In the genomic region with DNA sequence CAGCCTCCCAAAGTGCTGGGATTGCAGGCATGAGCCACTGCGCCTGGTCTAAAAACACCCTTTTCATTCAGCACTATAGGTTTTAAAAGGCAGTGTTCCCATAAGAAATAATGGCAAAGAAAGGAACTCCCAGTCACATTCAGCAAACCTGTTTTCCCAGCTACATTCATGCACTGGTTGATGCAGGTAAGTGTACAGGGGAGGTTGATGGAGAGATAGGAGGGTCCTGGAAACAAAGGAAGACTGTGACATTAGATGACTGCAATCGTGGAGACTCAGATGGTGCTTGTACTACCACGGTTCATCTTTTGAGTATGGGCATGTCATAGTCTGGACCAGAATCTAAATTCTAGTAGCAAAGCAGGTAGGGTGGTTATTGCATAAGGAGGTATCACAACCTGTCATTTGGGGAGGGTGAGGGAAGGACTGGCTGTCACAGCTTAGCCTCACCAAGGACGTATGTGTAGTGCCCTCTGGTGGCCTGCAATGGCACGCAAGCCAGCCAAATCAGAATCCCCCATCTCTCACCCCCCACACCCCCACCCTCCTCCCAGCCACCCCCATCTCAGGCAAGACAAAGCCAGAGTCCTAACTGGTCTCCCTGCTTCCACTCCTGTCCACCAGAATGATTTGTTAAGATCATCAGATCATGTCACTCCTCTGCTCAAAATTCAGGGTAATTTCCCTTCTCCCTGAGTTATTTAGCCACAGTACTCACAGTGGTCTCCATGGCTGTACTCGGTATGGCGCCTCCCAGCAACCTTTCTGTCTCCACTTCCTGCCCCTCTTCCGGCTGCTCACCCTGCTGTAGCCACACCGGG, we compare ENCODE assay signal across 8 cellular contexts. TPM values are rescaled to one million over a fixed set of nuclear protein-coding genes. Genes with fewer than 3 reads are reported as not detected.
DNase-seq lines count a peak whose midpoint lies in the region; ATAC-seq, FAIRE-seq and TF ChIP-seq lines count a peak whose summit lies in the region.

No MANE protein-coding gene starts in this region.

- H3K4me1 ChIP-seq in H9 (ENCODE audit: insufficient read depth, low read length), result no peaks in the 10 kb centered on the region
- peaks cover 4% of the 10 kb centered on the region for H3K4me1 ChIP-seq in endothelial cell of umbilical vein (ENCODE audit: control insufficient read depth, extremely low read depth, insufficient read depth, low read length)
- peaks cover 5 to 11% of the 10 kb centered on the region in 2 donors for H3K4me1 ChIP-seq in naive thymus-derived CD4-positive, alpha-beta T cell (ENCODE audit: control insufficient read depth in 2 of 2, insufficient read depth in 2 of 2, low read length in 2 of 2)

- no peak overlapping the region for H4K91ac ChIP-seq in H9 (ENCODE audit: insufficient read length, low read depth, low read length)

- WGBS in H9 (ENCODE audit: extremely low coverage, insufficient read length, low lambda C conversion rate), result no CpG with 5 or more reads among the region's 9 CpGs

- no peak overlapping the region for H3K27ac ChIP-seq in H9 (ENCODE audit: insufficient read length, low read depth, low read length)
- H3K27ac ChIP-seq in endothelial cell of umbilical vein (ENCODE audit: insufficient read depth, low read depth, low read length), result no peak overlapping the region
- no peak overlapping the region for H3K27ac ChIP-seq in naive thymus-derived CD4-positive, alpha-beta T cell (ENCODE audit: low read depth, low read length)

- no peak overlapping the region for H2BK20ac ChIP-seq in H9 (ENCODE audit: low read depth, low read length, poor library complexity, severe bottlenecking)

- peaks cover 4 to 8% of the 10 kb centered on the region in 2 experiments for H3K4me1 Mint-ChIP-seq in H9
- H3K4me1 Mint-ChIP-seq in naive thymus-derived CD4-positive, alpha-beta T cell, result peaks cover 7 to 20% (median 13%) of the 10 kb centered on the region in 7 donors
- H3K4me1 Mint-ChIP-seq in stimulated activated naive CD8-positive, alpha-beta T cell treated with anti-CD3 and anti-CD28 coated beads, Interleukin-15, amount 100 ng/mL, for 72 hours, result peaks cover 31% of the 10 kb centered on the region

- no peaks in the 10 kb centered on the region for H3K27me3 Mint-ChIP-seq in H9 (ENCODE audit: low read depth)
- H3K27me3 Mint-ChIP-seq in naive thymus-derived CD4-positive, alpha-beta T cell, result no peaks in the 10 kb centered on the region
- H3K27me3 Mint-ChIP-seq in stimulated activated naive CD8-positive, alpha-beta T cell treated with anti-CD3 and anti-CD28 coated beads, Interleukin-15, amount 100 ng/mL, for 72 hours, result no peaks in the 10 kb centered on the region

- H2BK120ac ChIP-seq in H9 (ENCODE audit: low read depth, low read length, poor library complexity, severe bottlenecking), result no peak overlapping the region

- no peak overlapping the region for H2BK5ac ChIP-seq in H9 (ENCODE audit: insufficient read length, low read length)

- H3K36me3 Mint-ChIP-seq in H9 (ENCODE audit: insufficient read depth in 1 of 3, low read depth in 3 of 3), result peaks cover 0 to 6% (median 4%) of the 10 kb centered on the region in 3 experiments; a peak in 4 of 7 replicates
- peaks cover 0 to 11% (median 3%) of the 10 kb centered on the region in 5 donors for H3K36me3 Mint-ChIP-seq in naive thymus-derived CD4-positive, alpha-beta T cell

- no peak overlapping the region for H3T11ph ChIP-seq in H9 (ENCODE audit: low read length)

- H3K27me3 ChIP-seq in H9 (ENCODE audit: insufficient read depth, low read length) (no peaks in the 10 kb centered on the region), endothelial cell of umbilical vein (ENCODE audit: control insufficient read depth in 2 of 2, insufficient read depth in 2 of 2, low read length in 2 of 2) (no peaks in the 10 kb centered on the region)
- no peaks in the 10 kb centered on the region for H3K27me3 ChIP-seq in naive thymus-derived CD4-positive, alpha-beta T cell (ENCODE audit: control insufficient read depth in 2 of 2, insufficient read depth in 2 of 2, low read length in 2 of 2)

- peak; percentile 87 for TF ChIP-seq CTCF in H9 (conservative IDR thresholded peaks at IDR 0.05)
- TF ChIP-seq CTCF in endothelial cell of umbilical vein (IDR thresholded peaks at IDR 0.05; ENCODE audit: extremely low read depth in 1 of 2, insufficient read depth in 1 of 2, low read depth in 1 of 2, low read length in 2 of 2), result peak; percentile 44 to 77

- H3K9me3 ChIP-seq in H9 (ENCODE audit: control insufficient read depth, low read depth, low read length) (no peaks in the 10 kb centered on the region), endothelial cell of umbilical vein (replicated peaks; ENCODE audit: control insufficient read depth, insufficient read depth, low read length) (no peaks in the 10 kb centered on the region)
- H3K9me3 ChIP-seq in naive thymus-derived CD4-positive, alpha-beta T cell (ENCODE audit: control insufficient read depth in 2 of 3, low read length in 3 of 3), result no peaks in the 10 kb centered on the region

- intact Hi-C loops in endothelial cell of umbilical vein (cut with micrococcal nuclease), result loop anchor here (1.0 kb wide), 3 partner anchors 51 to 115 kb away; no protein-coding TSS in a partner anchor
- intact Hi-C loops in naive thymus-derived CD4-positive, alpha-beta T cell (cut with micrococcal nuclease), result loop anchor here (1.0 kb wide), 5 partner anchors 28 to 115 kb away; partner anchors contain the start of gene UBL7 (in 2 of the 2)

- H3K56ac ChIP-seq in H9 (ENCODE audit: insufficient read length, low read depth, low read length), result no peak overlapping the region

- no peaks in the 10 kb centered on the region for H3K36me3 ChIP-seq in endothelial cell of umbilical vein (ENCODE audit: control insufficient read depth in 2 of 2, extremely low read depth in 1 of 2, insufficient read depth in 2 of 2, low read length in 2 of 2)
- no peaks in the 10 kb centered on the region for H3K36me3 ChIP-seq in naive thymus-derived CD4-positive, alpha-beta T cell (ENCODE audit: control insufficient read depth in 2 of 3, insufficient read depth in 3 of 3, low read length in 3 of 3)

- peak; percentile 64 for DNase-seq in Daoy (ENCODE audit: low read depth)
- peak; percentile 82 for DNase-seq in H9
- DNase-seq in NCI-H526 treated with DMSO at 0.1 percent for 48 hours (lab: John Stamatoyannopoulos, UW), result peak; percentile 5
- DNase-seq in activated CD8-positive, alpha-beta memory T cell treated with anti-CD3 and anti-CD28 coated beads for 48 hours (ENCODE audit: low read depth in 2 of 3, low spot score in 2 of 3), result peak; percentile 41 to 61 (median 45)
- DNase-seq in endothelial cell of umbilical vein (ENCODE audit: low read depth, low spot score), result peak; percentile 44
- DNase-seq in naive thymus-derived CD4-positive, alpha-beta T cell, result peak; percentile 26 to 67 (median 51)
- peak; percentile 79 to 85 for DNase-seq in stimulated activated naive CD8-positive, alpha-beta T cell treated with anti-CD3 and anti-CD28 coated beads, Interleukin-15, amount 100 ng/mL, for 72 hours

- peak overlapping the region; percentile 69 for H3K18ac ChIP-seq in H9 (ENCODE audit: insufficient read length, low read depth, low read length)

- H3K9ac ChIP-seq in H9 (ENCODE audit: extremely low read depth, insufficient read length, low read length), result no peak overlapping the region
- H3K9ac ChIP-seq in endothelial cell of umbilical vein (replicated peaks; ENCODE audit: extremely low read depth, insufficient read depth, low read length), result no peak overlapping the region

- H4K20me1 ChIP-seq in H9 (ENCODE audit: control insufficient read depth, insufficient read depth, insufficient read length), result no peaks in the 10 kb centered on the region
- no peaks in the 10 kb centered on the region for H4K20me1 ChIP-seq in endothelial cell of umbilical vein (replicated peaks; ENCODE audit: control insufficient read depth, extremely low read depth, insufficient read depth, low read length)

- FAIRE-seq in endothelial cell of umbilical vein (lab: Jason Lieb, UNC), result peak; percentile 59

- no peak overlapping the region for H2AK5ac ChIP-seq in H9 (ENCODE audit: insufficient read length, low read length)

- H3K23ac ChIP-seq in H9 (ENCODE audit: insufficient read length, low read depth, low read length), result no peak overlapping the region

- H3K4ac ChIP-seq in H9 (ENCODE audit: low read depth, low read length), result no peak overlapping the region

- ATAC-seq in naive thymus-derived CD4-positive, alpha-beta T cell, result peak; percentile 97
- ATAC-seq in stimulated activated naive CD8-positive, alpha-beta T cell treated with anti-CD3 and anti-CD28 coated beads, Interleukin-15, amount 100 ng/mL, for 72 hours, result peak; percentile 96
- no peak for ATAC-seq in GM18870 (IDR thresholded peaks at IDR 0.05; ENCODE audit: unreplicated experiment)

- H2AFZ ChIP-seq in H9 (ENCODE audit: low read length) (no peak overlapping the region), endothelial cell of umbilical vein (ENCODE audit: low read depth, low read length) (peak overlapping the region; percentile 75)

- no peak overlapping the region for H3K4me2 ChIP-seq in H9 (ENCODE audit: insufficient read depth, insufficient read length, low read length)
- no peak overlapping the region for H3K4me2 ChIP-seq in endothelial cell of umbilical vein (ENCODE audit: insufficient read depth, low read length)

- no peak overlapping the region for H2BK12ac ChIP-seq in H9 (ENCODE audit: insufficient read length, low read depth, low read length)

- H3K23me2 ChIP-seq in H9 (ENCODE audit: insufficient read length, low read depth, low read length, poor library complexity, severe bottlenecking), result no peaks in the 10 kb centered on the region

- no TSS peak for BruUV-seq in endothelial cell of umbilical vein (replicated peaks; lab: Mats Ljungman, UMichigan)

- H3K4me3 Mint-ChIP-seq in H9, result peak overlapping the region; percentile 37 to 45; a peak in 4 of 5 replicates
- peak overlapping the region in 7 of 10 donors; percentile 7 to 40 (median 25) for H3K4me3 Mint-ChIP-seq in naive thymus-derived CD4-positive, alpha-beta T cell
- peak overlapping the region; percentile 71 to 82 for H3K4me3 Mint-ChIP-seq in stimulated activated naive CD8-positive, alpha-beta T cell treated with anti-CD3 and anti-CD28 coated beads, Interleukin-15, amount 100 ng/mL, for 72 hours

- no peaks in the 10 kb centered on the region for H3K9me1 ChIP-seq in endothelial cell of umbilical vein (replicated peaks; ENCODE audit: control insufficient read depth, extremely low read depth, insufficient read depth, low read length)

- H4K5ac ChIP-seq in H9 (ENCODE audit: insufficient read length, low read depth, low read length), result no peak overlapping the region

- CTCF ChIA-PET in endothelial cell of umbilical vein (lab: Charles Lee), result interaction anchor here (0.6 to 2.0 kb wide), 22 partner anchors 8 to 128 kb away, joined by 3 to 27 read pairs (median 4); partner anchors contain the start of genes ARID3B and CYP11A1
- CTCF ChIA-PET in naive thymus-derived CD4-positive, alpha-beta T cell (lab: Charles Lee), result interaction anchor here (0.5 to 1.7 kb wide), 6 partner anchors 49 to 119 kb away, joined by 3 to 6 read pairs (median 4); no protein-coding TSS in a partner anchor

- no peaks in the 10 kb centered on the region for H3K79me1 ChIP-seq in H9 (ENCODE audit: insufficient read depth, low read depth, low read length, poor library complexity, severe bottlenecking)

- peak overlapping the region; percentile 46 to 97 (median 64) for H3K27ac Mint-ChIP-seq in H9
- peak overlapping the region in 6 of 9 donors; percentile 39 to 71 (median 62) for H3K27ac Mint-ChIP-seq in naive thymus-derived CD4-positive, alpha-beta T cell
- H3K27ac Mint-ChIP-seq in stimulated activated naive CD8-positive, alpha-beta T cell treated with anti-CD3 and anti-CD28 coated beads, Interleukin-15, amount 100 ng/mL, for 72 hours, result peak overlapping the region; percentile 74 to 91

- H3K9me3 Mint-ChIP-seq in H9, result no peaks in the 10 kb centered on the region; a peak in 1 of 5 replicates
- no peaks in the 10 kb centered on the region for H3K9me3 Mint-ChIP-seq in naive thymus-derived CD4-positive, alpha-beta T cell
- H3K9me3 Mint-ChIP-seq in stimulated activated naive CD8-positive, alpha-beta T cell treated with anti-CD3 and anti-CD28 coated beads, Interleukin-15, amount 100 ng/mL, for 72 hours, result no peaks in the 10 kb centered on the region

- H3K79me2 ChIP-seq in H9 (ENCODE audit: insufficient read depth, low read length) (no peaks in the 10 kb centered on the region), endothelial cell of umbilical vein (ENCODE audit: control insufficient read depth, insufficient read depth, low read length) (no peaks in the 10 kb centered on the region)

- no peak overlapping the region for H3K4me3 ChIP-seq in endothelial cell of umbilical vein (replicated peaks in 1 of 3; ENCODE audit: insufficient read depth in 1 of 3, low read depth in 1 of 3, low read length in 3 of 3)
- H3K4me3 ChIP-seq in naive thymus-derived CD4-positive, alpha-beta T cell (ENCODE audit: low read length), result no peak overlapping the region

- TF ChIP-seq POLR2A in endothelial cell of umbilical vein (IDR thresholded peaks at IDR 0.05; ENCODE audit: low read depth, low read length), result no peak

- H4K8ac ChIP-seq in H9 (replicated peaks; ENCODE audit: insufficient read length, low read depth, low read length), result no peak overlapping the region

- POLR2A ChIA-PET in endothelial cell of umbilical vein (lab: Charles Lee), result no interaction called here
- POLR2A ChIA-PET in naive thymus-derived CD4-positive, alpha-beta T cell (lab: Charles Lee), result interaction anchor here (0.7 kb wide), 1 partner anchor 115 kb away, joined by 3 read pairs; no protein-coding TSS in a partner anchor

- H3K14ac ChIP-seq in H9 (ENCODE audit: insufficient read depth, low read length), result no peak overlapping the region

- dilution Hi-C loops in endothelial cell of umbilical vein (cut with MboI; ENCODE audit: extremely low pct_ligation_motif_present, low sequenced_read_pairs), result no loop called here

- H2BK15ac ChIP-seq in H9 (ENCODE audit: low read depth, low read length), result no peak overlapping the region

RNA-seq across cellular contexts. Expression of gene UBL7, which starts 28.8 kb away (rescaled TPM):
- 109 and 115 TPM in 2 replicates for total RNA-seq in Daoy (2014; rRNA removed; shearing (Covaris generic))
- total RNA-seq in H9 (2021), result 47.5 and 48.7 TPM in 2 replicates
- total RNA-seq in endothelial cell of umbilical vein, result 31.9 and 32.8 TPM in 2 replicates
- 90.4 and 109 TPM in 2 replicates for polyA plus RNA-seq in endothelial cell of umbilical vein
- 56.6 and 59.3 TPM in 2 replicates for polyA plus RNA-seq in endothelial cell of umbilical vein (2011; cell fraction: cytosol; rRNA removed)
- polyA plus RNA-seq in endothelial cell of umbilical vein (2011; cell fraction: nucleus; rRNA removed), result 19.2 and 20.8 TPM in 2 replicates
- polyA plus RNA-seq in endothelial cell of umbilical vein (2012), result 31.1 and 31.8 TPM in 2 replicates
- polyA minus RNA-seq in endothelial cell of umbilical vein, result 46.7 and 47.5 TPM in 2 replicates
- 54.8 TPM for polyA minus RNA-seq in endothelial cell of umbilical vein (2011; cell fraction: cytosol; rRNA and poly(A)+ RNA removed)
- polyA minus RNA-seq in endothelial cell of umbilical vein (2011; cell fraction: nucleus; rRNA and poly(A)+ RNA removed), result 7.1 and 12.1 TPM in 2 replicates
- total RNA-seq in naive thymus-derived CD4-positive, alpha-beta T cell, result 10 to 100 TPM; 20.2 to 50.7 (median 40.6) TPM
- 100 to 1,000 TPM; 108 to 127 TPM for polyA plus RNA-seq in naive thymus-derived CD4-positive, alpha-beta T cell

RNA-seq across cellular contexts. Expression of gene ARID3B, which starts 51.3 kb away (rescaled TPM):
- 9.3 and 10.6 TPM in 2 replicates for total RNA-seq in Daoy (2014; rRNA removed; shearing (Covaris generic))
- 101 and 110 TPM in 2 replicates for total RNA-seq in H9 (2021)
- 9.5 and 10.0 TPM in 2 replicates for total RNA-seq in endothelial cell of umbilical vein
- 6.2 and 7.0 TPM in 2 replicates for polyA plus RNA-seq in endothelial cell of umbilical vein
- polyA plus RNA-seq in endothelial cell of umbilical vein (2011; cell fraction: cytosol; rRNA removed), result 3.7 and 4.8 TPM in 2 replicates
- 20.4 and 21.0 TPM in 2 replicates for polyA plus RNA-seq in endothelial cell of umbilical vein (2011; cell fraction: nucleus; rRNA removed)
- polyA plus RNA-seq in endothelial cell of umbilical vein (2012), result 3.1 and 4.3 TPM in 2 replicates
- polyA minus RNA-seq in endothelial cell of umbilical vein, result 8.4 and 9.7 TPM in 2 replicates
- 3.4 TPM for polyA minus RNA-seq in endothelial cell of umbilical vein (2011; cell fraction: cytosol; rRNA and poly(A)+ RNA removed)
- 9.6 and 11.8 TPM in 2 replicates for polyA minus RNA-seq in endothelial cell of umbilical vein (2011; cell fraction: nucleus; rRNA and poly(A)+ RNA removed)
- 10 to 100 TPM; 29.5 to 45.4 (median 36.8) TPM for total RNA-seq in naive thymus-derived CD4-positive, alpha-beta T cell
- 10 to 100 TPM in 1 of 2 donors, 1 to 10 TPM in 1; 5.1 to 16.3 TPM for polyA plus RNA-seq in naive thymus-derived CD4-positive, alpha-beta T cell

RNA-seq across cellular contexts. Expression of gene SEMA7A, which starts 56.0 kb away (rescaled TPM):
- 36.2 and 48.3 TPM in 2 replicates for total RNA-seq in Daoy (2014; rRNA removed; shearing (Covaris generic))
- total RNA-seq in H9 (2021) (5.7 and 7.0 TPM in 2 replicates), endothelial cell of umbilical vein (1.3 and 1.7 TPM in 2 replicates)
- polyA plus RNA-seq in endothelial cell of umbilical vein, result 2.0 and 3.0 TPM in 2 replicates
- 1.3 and 1.7 TPM in 2 replicates for polyA plus RNA-seq in endothelial cell of umbilical vein (2011; cell fraction: cytosol; rRNA removed)
- polyA plus RNA-seq in endothelial cell of umbilical vein (2011; cell fraction: nucleus; rRNA removed), result 1.4 and 2.1 TPM in 2 replicates
- polyA plus RNA-seq in endothelial cell of umbilical vein (2012), result 0.84 and 1.8 TPM in 2 replicates
- 3.9 and 4.3 TPM in 2 replicates for polyA minus RNA-seq in endothelial cell of umbilical vein
- polyA minus RNA-seq in endothelial cell of umbilical vein (2011; cell fraction: cytosol; rRNA and poly(A)+ RNA removed), result not detected
- polyA minus RNA-seq in endothelial cell of umbilical vein (2011; cell fraction: nucleus; rRNA and poly(A)+ RNA removed), result 0.34 and 2.2 TPM in 2 replicates
- 10 to 100 TPM in 2 of 5 experiments, 1 to 10 TPM in 3; 1.6 to 15.7 (median 5.0) TPM for total RNA-seq in naive thymus-derived CD4-positive, alpha-beta T cell
- not detected for polyA plus RNA-seq in naive thymus-derived CD4-positive, alpha-beta T cell

Comparison
In these comparisons a context has a peak if more than half of its experiments do, and no peak if none do; other contexts are left out.
1. DNase-seq: peak in every context shown above with its lines; median percentile 82 in H9; 82 in stimulated activated naive CD8-positive, alpha-beta T cell treated with anti-CD3 and anti-CD28 coated beads, Interleukin-15, amount 100 ng/mL, for 72 hours; 64 in Daoy; 51 in naive thymus-derived CD4-positive, alpha-beta T cell; 45 in activated CD8-positive, alpha-beta memory T cell treated with anti-CD3 and anti-CD28 coated beads for 48 hours; 44 in endothelial cell of umbilical vein; 5 in NCI-H526 treated with DMSO at 0.1 percent for 48 hours.
2. H3K4me3 Mint-ChIP-seq: peak in every context shown above with its lines; median percentile 76 in stimulated activated naive CD8-positive, alpha-beta T cell treated with anti-CD3 and anti-CD28 coated beads, Interleukin-15, amount 100 ng/mL, for 72 hours; 41 in H9; 25 in naive thymus-derived CD4-positive, alpha-beta T cell.